Comparison of ENCODE assay signal across 11 cellular contexts in the genomic region with DNA sequence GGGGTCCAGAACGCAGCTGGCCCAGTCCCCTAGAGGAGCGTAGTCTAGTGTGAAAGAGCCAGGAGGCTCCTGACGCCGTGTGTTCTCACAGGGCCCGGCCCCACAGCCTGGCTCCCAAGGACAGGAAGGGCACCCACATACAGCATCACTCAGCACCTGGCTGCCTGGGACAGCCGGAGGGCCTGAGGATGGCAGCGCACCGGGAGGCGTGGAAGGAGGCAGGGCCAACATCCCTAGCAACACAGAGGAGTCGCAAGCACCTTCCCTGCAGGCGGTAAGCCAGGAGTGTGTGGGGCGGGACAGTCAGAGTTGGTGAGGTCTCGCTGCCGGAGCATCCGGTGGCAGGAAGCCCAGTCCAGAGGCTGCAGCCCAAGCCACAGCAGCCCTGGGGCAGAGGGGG.
DNase-seq lines count a peak whose midpoint lies in the region; ATAC-seq, FAIRE-seq and TF ChIP-seq lines count a peak whose summit lies in the region.
"Had no signal": no experiment of that assay in that cellular context is flagged by ENCODE, and none has a peak within 500 bp of the region (broad histone marks: within the 10 kb centered on the region; RNA-seq: fewer than 3 reads in every experiment).

No MANE protein-coding gene starts in this region.

- H2AFZ ChIP-seq in K562 (ENCODE audit: low read depth, low read length), result no peak overlapping the region

- peak overlapping the region in 8 of 11 experiments; percentile 9 to 88 (median 81); a peak in 14 of 22 replicates for H3K27ac ChIP-seq in BLaER1 treated with 17β-estradiol and CSF1 and Interleukin-3, amounts not matched to agents 10 nM and 100 nM
- H3K27ac ChIP-seq in K562 (ENCODE audit: extremely low read depth, low read depth, low read length), result no peak overlapping the region

- DNase-seq in HTR-8/SVneo (ENCODE audit: insufficient read length, low spot score) (peak; percentile 59), K562 (ENCODE audit: extremely low read depth in 1 of 4, low spot score in 3 of 4) (no peak), kidney tubule cell (ENCODE audit: low spot score) (peak; percentile 3)
- DNase-seq: activated CD8-positive, alpha-beta memory T cell treated with anti-CD3 and anti-CD28 coated beads, Interleukin-2, amount 50 U/mL, for 48 hours; stimulated activated CD4-positive, alpha-beta T cell treated with anti-CD3 and anti-CD28 coated beads, Interleukin-2, amount 100 ng/mL, for 48 hours had no signal

- in situ Hi-C loops in K562 (cut with MboI), result no loop called here

- H3K27me3 ChIP-seq in BLaER1 treated with 17β-estradiol and CSF1 and Interleukin-3, amounts not matched to agents 10 nM and 100 nM, result peaks cover 0 to 25% (median 0%) of the 10 kb centered on the region in 11 experiments; a peak in 4 of 22 replicates
- H3K27me3 ChIP-seq in K562 (ENCODE audit: control insufficient read depth in 2 of 2, insufficient read depth in 2 of 2, low read length in 2 of 2), result no peaks in the 10 kb centered on the region; a peak in 1 of 5 replicates

- H3K4me2 ChIP-seq in BLaER1 treated with 17β-estradiol and CSF1 and Interleukin-3, amounts not matched to agents 10 nM and 100 nM, result peak overlapping the region; percentile 66 to 99 (median 94)
- no peak overlapping the region for H3K4me2 ChIP-seq in K562 (ENCODE audit: insufficient read depth, low read length)

- WGBS in K562 (ENCODE audit: insufficient coverage, low coverage, missing lambda C conversion rate), result 93% methylated on average over 11 of the region's 15 CpGs

- peaks cover 0 to 89% (median 53%) of the 10 kb centered on the region in 11 experiments; a peak in 16 of 22 replicates for H4K20me1 ChIP-seq in BLaER1 treated with 17β-estradiol and CSF1 and Interleukin-3, amounts not matched to agents 10 nM and 100 nM
- no peaks in the 10 kb centered on the region for H4K20me1 ChIP-seq in K562 (replicated peaks; ENCODE audit: control insufficient read depth, insufficient read depth, low read length)

- H3K4me3 ChIP-seq in BLaER1 treated with 17β-estradiol and CSF1 and Interleukin-3, amounts not matched to agents 10 nM and 100 nM, result peak overlapping the region in 6 of 10 experiments; percentile 1 to 51 (median 44); a peak in 10 of 20 replicates
- H3K4me3 ChIP-seq in K562, result no peak overlapping the region

- H3K9ac ChIP-seq in BLaER1 treated with 17β-estradiol and CSF1 and Interleukin-3, amounts not matched to agents 10 nM and 100 nM, result peak overlapping the region in 8 of 11 experiments; percentile 39 to 80 (median 74); a peak in 15 of 22 replicates
- 0 out of 4 replicates have a peak overlapping the region, but pooled peaks of 1 of the 2 experiments have one; percentile 77 for H3K9ac ChIP-seq in K562 (ENCODE audit: insufficient read depth in 1 of 2, low read depth in 2 of 2, low read length in 2 of 2)

- no peak for TF ChIP-seq RAD21 in K562 (CRISPR knock-in tag; conservative IDR thresholded peaks at IDR 0.05 in 1 of 2, IDR thresholded peaks at IDR 0.05 in 1 of 2)

- no peaks in the 10 kb centered on the region for H3K9me1 ChIP-seq in K562 (ENCODE audit: control insufficient read depth, insufficient read depth, low read length)

- H3K9me3 ChIP-seq in BLaER1 treated with 17β-estradiol and CSF1 and Interleukin-3, amounts not matched to agents 10 nM and 100 nM (replicated peaks in 1 of 11), result no peaks in the 10 kb centered on the region
- H3K9me3 ChIP-seq in K562 (replicated peaks; ENCODE audit: control insufficient read depth, insufficient read depth, low read depth, low read length), result no peaks in the 10 kb centered on the region

- TF ChIP-seq CTCF in K562 (IDR thresholded peaks at IDR 0.05 in 2 of 3, conservative IDR thresholded peaks at IDR 0.05 in 1 of 3; ENCODE audit: insufficient read depth in 2 of 3, low read depth in 1 of 3, low read length in 3 of 3), result no peak

- POLR2A ChIA-PET in K562 (lab: Yijun Ruan, JAX), result no interaction called here

- CTCF ChIA-PET in K562 (lab: Yijun Ruan, JAX; ENCODE audit: low intra/inter-chr PET ratio), result no interaction called here

- peaks cover 0 to 12% (median 0%) of the 10 kb centered on the region in 11 experiments; a peak in 5 of 22 replicates for H3K36me3 ChIP-seq in BLaER1 treated with 17β-estradiol and CSF1 and Interleukin-3, amounts not matched to agents 10 nM and 100 nM
- H3K36me3 ChIP-seq in K562 (ENCODE audit: control insufficient read depth, insufficient read depth, low read length), result peaks cover 7% of the 10 kb centered on the region; the same call in 2 of the 3 replicates

- H3K4me1 ChIP-seq in BLaER1 treated with 17β-estradiol and CSF1 and Interleukin-3, amounts not matched to agents 10 nM and 100 nM, result peaks cover 88 to 100% (median 98%) of the 10 kb centered on the region in 10 experiments
- peaks cover 52 to 86% of the 10 kb centered on the region in 2 experiments for H3K4me1 ChIP-seq in K562 (replicated peaks in 1 of 2; ENCODE audit: control insufficient read depth in 2 of 2, insufficient read depth in 2 of 2, low read length in 2 of 2)

- ATAC-seq in K562 (no peak), HG03439 (IDR thresholded peaks at IDR 0.05; ENCODE audit: unreplicated experiment) (no peak), GM19351 (IDR thresholded peaks at IDR 0.05; ENCODE audit: unreplicated experiment) (no peak), HG03460 (IDR thresholded peaks at IDR 0.05; ENCODE audit: unreplicated experiment) (no peak), HG02623 (IDR thresholded peaks at IDR 0.05; ENCODE audit: unreplicated experiment) (no peak)
- ATAC-seq: naive thymus-derived CD8-positive, alpha-beta T cell had no signal

- intact Hi-C loops in K562 (cut with micrococcal nuclease), result loop anchor here (10.0 kb wide), 1 partner anchor 252 kb away; no protein-coding TSS in a partner anchor

- no TSS peak for BruUV-seq in K562 (replicated peaks; lab: Mats Ljungman, UMichigan)

- no peak for FAIRE-seq in HTR-8/SVneo (lab: Jason Lieb, UNC)
- no peak for FAIRE-seq in K562 (lab: Jason Lieb, UNC)

- TF ChIP-seq POLR2A in K562 (conservative IDR thresholded peaks at IDR 0.05), result no peak

- peaks cover 12% of the 10 kb centered on the region; the same call in 2 of the 3 replicates for H3K79me2 ChIP-seq in K562 (ENCODE audit: control insufficient read depth, insufficient read depth, low read length)

- TF ChIP-seq EP300 in K562 (IDR thresholded peaks at IDR 0.05; ENCODE audit: low read length), result no peak

TF ChIP-seq in K562, 482 proteins besides CTCF, POLR2A, EP300 and RAD21:
- TF ChIP-seq POLR2G (IDR thresholded peaks at IDR 0.05; ENCODE audit: low read depth, low read length) (peak; percentile 23; the same call in 1 of the 2 replicates), BDP1 (IDR thresholded peaks at IDR 0.05; ENCODE audit: insufficient read depth, insufficient read length) (no peak)
- TF ChIP-seq, protein P1, sequence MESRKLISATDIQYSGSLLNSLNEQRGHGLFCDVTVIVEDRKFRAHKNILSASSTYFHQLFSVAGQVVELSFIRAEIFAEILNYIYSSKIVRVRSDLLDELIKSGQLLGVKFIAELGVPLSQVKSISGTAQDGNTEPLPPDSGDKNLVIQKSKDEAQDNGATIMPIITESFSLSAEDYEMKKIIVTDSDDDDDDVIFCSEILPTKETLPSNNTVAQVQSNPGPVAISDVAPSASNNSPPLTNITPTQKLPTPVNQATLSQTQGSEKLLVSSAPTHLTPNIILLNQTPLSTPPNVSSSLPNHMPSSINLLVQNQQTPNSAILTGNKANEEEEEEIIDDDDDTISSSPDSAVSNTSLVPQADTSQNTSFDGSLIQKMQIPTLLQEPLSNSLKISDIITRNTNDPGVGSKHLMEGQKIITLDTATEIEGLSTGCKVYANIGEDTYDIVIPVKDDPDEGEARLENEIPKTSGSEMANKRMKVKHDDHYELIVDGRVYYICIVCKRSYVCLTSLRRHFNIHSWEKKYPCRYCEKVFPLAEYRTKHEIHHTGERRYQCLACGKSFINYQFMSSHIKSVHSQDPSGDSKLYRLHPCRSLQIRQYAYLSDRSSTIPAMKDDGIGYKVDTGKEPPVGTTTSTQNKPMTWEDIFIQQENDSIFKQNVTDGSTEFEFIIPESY (CRISPR knock-in tag; IDR thresholded peaks at IDR 0.05), result peak; percentile 79

Comparison
In these comparisons a context has a peak if more than half of its experiments do, and no peak if none do; other contexts are left out.
1. DNase-seq: peak in HTR-8/SVneo (single experiment) and kidney tubule cell (single experiment); none in K562 (0 of 4).